ENCODE assay signal across 17 cellular contexts in genomic region chr10:132139526-132139925, GRCh38. TPM values are rescaled to one million over a fixed set of nuclear protein-coding genes. Genes with fewer than 3 reads are reported as not detected.
DNase-seq lines count a peak whose midpoint lies in the region; ATAC-seq and TF ChIP-seq lines count a peak whose summit lies in the region.
"Had no signal": no experiment of that assay in that cellular context is flagged by ENCODE, and none has a peak within 500 bp of the region (broad histone marks: within the 10 kb centered on the region; RNA-seq: fewer than 3 reads in every experiment).

No MANE protein-coding gene starts in this region.

- H2BK12ac ChIP-seq in neuronal stem cell (ENCODE audit: low read length), result no peak overlapping the region

- H3K9ac ChIP-seq in neuronal stem cell (ENCODE audit: low read depth, low read length, poor library complexity), result no peak overlapping the region

- H2AK5ac ChIP-seq in neuronal stem cell (ENCODE audit: low read depth, low read length), result no peak overlapping the region

- peak overlapping the region; percentile 84 for H3K14ac ChIP-seq in neuronal stem cell (ENCODE audit: low read length)

- H3K4me3 ChIP-seq in dorsolateral prefrontal cortex, result no peak overlapping the region
- peak overlapping the region in 1 of 2 donors; percentile 48 for H3K4me3 ChIP-seq in neuronal stem cell (ENCODE audit: low read length in 2 of 2)
- H3K4me3 ChIP-seq: SJCRH30 had no signal

- WGBS in neuronal stem cell (ENCODE audit: extremely low coverage in 2 of 2, insufficient read length in 2 of 2, insufficient replicate concordance in 1 of 2), 2 donors, result no CpG with 5 or more reads among the region's 10 CpGs

- no peak overlapping the region for H3K4ac ChIP-seq in neuronal stem cell (ENCODE audit: low read length)

- no peak for ATAC-seq in left cardiac atrium
- ATAC-seq in Right ventricle myocardium inferior, result no peak

- H4K91ac ChIP-seq in neuronal stem cell (ENCODE audit: low read depth, low read length, poor library complexity), result no peak overlapping the region

- no peak for TF ChIP-seq CTCF in dorsolateral prefrontal cortex (IDR thresholded peaks at IDR 0.05 in 54 of 56, conservative IDR thresholded peaks at IDR 0.05 in 2 of 56; ENCODE audit: low read depth in 1 of 56, partially characterized antibody in 56 of 56)

- H2BK5ac ChIP-seq in neuronal stem cell (ENCODE audit: low read length), result no peak overlapping the region

- peaks cover 0 to 3% of the 10 kb centered on the region in 2 donors for H3K9me3 ChIP-seq in neuronal stem cell (replicated peaks in 1 of 2; ENCODE audit: control insufficient read depth in 2 of 2, insufficient read depth in 1 of 2, low read depth in 1 of 2, low read length in 2 of 2)
- H3K9me3 ChIP-seq: SJCRH30 had no signal

- H3K4me2 ChIP-seq in neuronal stem cell (ENCODE audit: insufficient read depth, low read length, poor library complexity, severe bottlenecking), result no peak overlapping the region

- DNase-seq in left cardiac atrium (peak; percentile 5), Right ventricle myocardium inferior (ENCODE audit: missing footprints) (no peak), dorsolateral prefrontal cortex (peak in 6 of 10 donors; percentile 8 to 33 (median 19)), neuronal stem cell (ENCODE audit: low spot score) (no peak), T-helper 2 cell (no peak), DMS53 treated with DMSO at 0.1 percent for 48 hours (lab: John Stamatoyannopoulos, UW; ENCODE audit: unreplicated experiment) (no peak), NCI-H2171 (lab: John Stamatoyannopoulos, UW) (no peak)
- DNase-seq: CD4-positive, CD25-positive, alpha-beta regulatory T cell; MV-4-11; NCI-H1417; NCI-H187 treated with DMSO at 0.1 percent for 48 hours; NCI-H446; NK-92 treated with Interleukin-12 subunit alpha and Interleukin-12 subunit beta, amount 100 ng/mL, for 24 hours; SJCRH30 had no signal

- no peak overlapping the region for H3K27ac ChIP-seq in dorsolateral prefrontal cortex
- no peak overlapping the region for H3K27ac ChIP-seq in neuronal stem cell (replicated peaks; ENCODE audit: low read length)
- H3K27ac ChIP-seq: HL-60, SJCRH30 had no signal

- H3K36me3 ChIP-seq in neuronal stem cell (replicated peaks in 1 of 2; ENCODE audit: control insufficient read depth in 2 of 2, insufficient read depth in 2 of 2, low read length in 2 of 2), result peaks cover 0 to 2% of the 10 kb centered on the region in 2 donors
- H3K36me3 ChIP-seq: SJCRH30 had no signal

- H3K18ac ChIP-seq in neuronal stem cell (ENCODE audit: low read length), result peak overlapping the region; percentile 72

- H3K79me1 ChIP-seq in neuronal stem cell (ENCODE audit: low read depth, low read length), result peaks cover 4% of the 10 kb centered on the region

- H2BK15ac ChIP-seq in neuronal stem cell (ENCODE audit: low read length), result no peak overlapping the region

- intact Hi-C loops in left cardiac atrium (cut with DNase I) (no loop called here), Right ventricle myocardium inferior (cut with DNase I) (no loop called here), dorsolateral prefrontal cortex (cut with DNase I) (no loop called here)

- H3K27me3 ChIP-seq in dorsolateral prefrontal cortex (no peaks in the 10 kb centered on the region), neuronal stem cell (ENCODE audit: control insufficient read depth in 3 of 3, insufficient read depth in 3 of 3, low read depth in 1 of 3, low read length in 3 of 3) (peaks cover 0 to 42% (median 2%) of the 10 kb centered on the region in 3 experiments)
- H3K27me3 ChIP-seq: SJCRH30 had no signal

- no peak overlapping the region for H2AFZ ChIP-seq in neuronal stem cell (ENCODE audit: low read length)

- no peak overlapping the region for H2BK120ac ChIP-seq in neuronal stem cell (ENCODE audit: low read depth, low read length)

- no peak overlapping the region for H4K8ac ChIP-seq in neuronal stem cell (ENCODE audit: low read depth, low read length)

- H3K23ac ChIP-seq in neuronal stem cell (ENCODE audit: low read depth, low read length, poor library complexity), result no peak overlapping the region

- H3K4me1 ChIP-seq in neuronal stem cell (ENCODE audit: control insufficient read depth in 2 of 2, insufficient read depth in 1 of 2, low read depth in 1 of 2, low read length in 2 of 2), result peaks cover 0 to 4% of the 10 kb centered on the region in 2 donors
- H3K4me1 ChIP-seq: SJCRH30 had no signal

RNA-seq across cellular contexts. Expression of gene DPYSL4, which starts 47.2 kb away (rescaled TPM):
- total RNA-seq in left cardiac atrium (1 to 10 TPM; 1.4 to 9.9 TPM), Right ventricle myocardium inferior (24.9 TPM), dorsolateral prefrontal cortex (10 to 100 TPM; 39.1 to 85.2 (median 53.3) TPM)
- 27.1 TPM for polyA plus RNA-seq in neuronal stem cell (2013, experiment 1 of 2)
- 25.4 TPM for polyA plus RNA-seq in neuronal stem cell (2013, experiment 2 of 2)
- total RNA-seq: OCI-LY7, SJCRH30 had no signal
- polyA plus RNA-seq: IgD-negative memory B cell had no signal

Comparison
In these comparisons a context has a peak if more than half of its experiments do, and no peak if none do; other contexts are left out.
1. DNase-seq: peak in left cardiac atrium (single experiment) and dorsolateral prefrontal cortex (6 of 10); none in Right ventricle myocardium inferior (single experiment), neuronal stem cell (single experiment), T-helper 2 cell (0 of 5), DMS53 treated with DMSO at 0.1 percent for 48 hours (single experiment) and NCI-H2171 (single experiment).